8 cellular contexts compared by ENCODE assay signal in genomic region chr7:32427769-32428291, GRCh38.
DNase-seq lines count a peak whose midpoint lies in the region; FAIRE-seq and TF ChIP-seq lines count a peak whose summit lies in the region.

No MANE protein-coding gene starts in this region.

- H2BK15ac ChIP-seq in H1 (ENCODE audit: low read length), result no peak overlapping the region

- no peak overlapping the region for H4K5ac ChIP-seq in H1 (ENCODE audit: insufficient read length, low read depth, low read length)

- peak; percentile 88 for FAIRE-seq in H1 (lab: Jason Lieb, UNC)

- H2BK12ac ChIP-seq in H1 (ENCODE audit: low read depth, low read length), result no peak overlapping the region

- H3K9ac ChIP-seq in H1 (replicated peaks in 1 of 4; ENCODE audit: extremely low read depth in 1 of 4, low read depth in 3 of 4, low read length in 3 of 4), result no peak overlapping the region

- H4K8ac ChIP-seq in H1 (ENCODE audit: extremely low read depth, insufficient read depth, low read length), result no peak overlapping the region

- TF ChIP-seq POLR2A in H1 (IDR thresholded peaks at IDR 0.05; ENCODE audit: control extremely low read depth in 1 of 2, low read depth in 2 of 2, low read length in 2 of 2), result no peak

- H3K4me3 ChIP-seq in AG10803 (ENCODE audit: low read length) (no peak overlapping the region), H1 (ENCODE audit: extremely low read depth in 1 of 4, insufficient read depth in 2 of 4, low read depth in 3 of 4, low read length in 4 of 4) (peak overlapping the region; percentile 24 to 58 (median 48); a peak in 7 of 8 replicates)

- peaks cover 0 to 10% (median 0%) of the 10 kb centered on the region in 4 experiments; a peak in 5 of 7 replicates for H3K4me1 ChIP-seq in H1 (replicated peaks in 1 of 4; ENCODE audit: control insufficient read depth in 3 of 4, insufficient read depth in 4 of 4, low read length in 3 of 4)

- H3K4me1 Mint-ChIP-seq in activated CD4-positive, alpha-beta memory T cell treated with anti-CD3 and anti-CD28 coated beads, Interleukin-2, amount 10 ng/mL, durations not matched to agents 7 days and 5 days, result no peaks in the 10 kb centered on the region
- peaks cover 2% of the 10 kb centered on the region for H3K4me1 Mint-ChIP-seq in mesothelial cell of epicardium

- TF ChIP-seq EP300 in H1 (IDR thresholded peaks at IDR 0.05; ENCODE audit: borderline replicate concordance in 1 of 2, low read depth in 2 of 2, low read length in 2 of 2), result no peak

- H3K36me3 Mint-ChIP-seq in activated CD4-positive, alpha-beta memory T cell treated with anti-CD3 and anti-CD28 coated beads, Interleukin-2, amount 10 ng/mL, durations not matched to agents 7 days and 5 days (ENCODE audit: low read depth), result no peaks in the 10 kb centered on the region
- H3K36me3 Mint-ChIP-seq in mesothelial cell of epicardium, result no peaks in the 10 kb centered on the region

- no peak overlapping the region for H3K27ac Mint-ChIP-seq in activated CD4-positive, alpha-beta memory T cell treated with anti-CD3 and anti-CD28 coated beads, Interleukin-2, amount 10 ng/mL, durations not matched to agents 7 days and 5 days
- no peak overlapping the region for H3K27ac Mint-ChIP-seq in mesothelial cell of epicardium

- H2BK5ac ChIP-seq in H1 (ENCODE audit: low read depth, low read length), result no peak overlapping the region

- no peak overlapping the region for H2BK20ac ChIP-seq in H1 (ENCODE audit: low read length)

- H3K23ac ChIP-seq in H1 (ENCODE audit: insufficient read length), result no peak overlapping the region

- H3K9me3 ChIP-seq in H1 (ENCODE audit: insufficient read depth in 2 of 2, low read depth in 1 of 2, low read length in 1 of 2), result no peaks in the 10 kb centered on the region

- no peak overlapping the region for H2AK5ac ChIP-seq in H1 (ENCODE audit: low read depth, low read length)

- H4K91ac ChIP-seq in H1 (replicated peaks; ENCODE audit: insufficient read length, low read length), result no peak overlapping the region

- no peaks in the 10 kb centered on the region for H3K9me3 Mint-ChIP-seq in activated CD4-positive, alpha-beta memory T cell treated with anti-CD3 and anti-CD28 coated beads, Interleukin-2, amount 10 ng/mL, durations not matched to agents 7 days and 5 days
- H3K9me3 Mint-ChIP-seq in mesothelial cell of epicardium, result no peaks in the 10 kb centered on the region

- DNase-seq in AG10803 (ENCODE audit: low read depth) (peak; percentile 68), GM20000 (ENCODE audit: low spot score) (peak; percentile 81), NCI-H128 (lab: John Stamatoyannopoulos, UW; ENCODE audit: unreplicated experiment) (peak; percentile 41), H1 (ENCODE audit: low read depth in 1 of 2, low spot score in 2 of 2) (peak; percentile 87 to 97), mesothelial cell of epicardium (ENCODE audit: low spot score in 2 of 2, unreplicated experiment in 2 of 2) (peak; percentile 85 to 93), OCI-M2 (lab: John Stamatoyannopoulos, UW; ENCODE audit: unreplicated experiment) (no peak)
- DNase-seq in activated CD4-positive, alpha-beta memory T cell treated with anti-CD3 and anti-CD28 coated beads, Interleukin-2, amount 10 ng/mL, durations not matched to agents 7 days and 5 days, result peak; percentile 67
- peak; percentile 10 to 17 for DNase-seq in stimulated activated CD8-positive, alpha-beta memory T cell treated with anti-CD3 and anti-CD28 coated beads, Interleukin-4, amount 100 ng/mL, for 1 hour (ENCODE audit: low read depth in 2 of 2, low spot score in 1 of 2)

- H3K23me2 ChIP-seq in H1 (ENCODE audit: low read depth, low read length), result peaks cover 8% of the 10 kb centered on the region

- CTCF ChIA-PET in activated CD4-positive, alpha-beta memory T cell treated with anti-CD3 and anti-CD28 coated beads, Interleukin-2, amount 10 ng/mL, durations not matched to agents 7 days and 5 days (lab: Charles Lee), result no interaction called here
- CTCF ChIA-PET in H1 (lab: Charles Lee; ENCODE audit: partially characterized antibody), result interaction anchor here (0.6 to 2.6 kb wide), 11 partner anchors 12 to 217 kb away, joined by 3 to 11 read pairs (median 4); no protein-coding TSS in a partner anchor

- H2BK120ac ChIP-seq in H1 (replicated peaks; ENCODE audit: low read depth, low read length), result no peak overlapping the region

- no peak overlapping the region for H2AFZ ChIP-seq in H1 (ENCODE audit: low read length)

- no peak overlapping the region for H3K18ac ChIP-seq in H1 (ENCODE audit: extremely low read depth, low read length)

- H3K27me3 ChIP-seq in H1 (replicated peaks in 1 of 4; ENCODE audit: control insufficient read depth in 3 of 4, extremely low read depth in 1 of 4, insufficient read depth in 3 of 4, low read length in 3 of 4), result peaks cover 13 to 44% (median 23%) of the 10 kb centered on the region in 4 experiments

- no peak overlapping the region for H3K4me3 Mint-ChIP-seq in activated CD4-positive, alpha-beta memory T cell treated with anti-CD3 and anti-CD28 coated beads, Interleukin-2, amount 10 ng/mL, durations not matched to agents 7 days and 5 days
- H3K4me3 Mint-ChIP-seq in mesothelial cell of epicardium, result no peak overlapping the region

- no peak overlapping the region for H3K14ac ChIP-seq in H1 (ENCODE audit: insufficient read length)

- H3K36me3 ChIP-seq in H1 (ENCODE audit: control insufficient read depth in 2 of 4, insufficient read depth in 4 of 4, low read length in 3 of 4), result no peaks in the 10 kb centered on the region

- peak in 1 of 2 experiments; percentile 37; a peak in 2 of 4 replicates for TF ChIP-seq RAD21 in H1 (IDR thresholded peaks at IDR 0.05 in 1 of 2, conservative IDR thresholded peaks at IDR 0.05 in 1 of 2; ENCODE audit: low read depth in 2 of 2, low read length in 2 of 2)

- H3K4ac ChIP-seq in H1 (replicated peaks; ENCODE audit: insufficient read length, low read depth, low read length), result no peak overlapping the region

- no peaks in the 10 kb centered on the region for H3K79me1 ChIP-seq in H1 (ENCODE audit: low read depth, low read length)

- 1% methylated on average over 33 of the region's 48 CpGs; no CpG with 5 or more reads in 1 of the 2 experiments for WGBS in H1 (ENCODE audit: extremely low coverage in 1 of 2, insufficient coverage in 1 of 2, insufficient read length in 1 of 2, insufficient replicate concordance in 2 of 2, low coverage in 1 of 2, low lambda C conversion rate in 2 of 2, missing lambda C conversion rate in 1 of 2), 2 experiments

- POLR2A ChIA-PET in activated CD4-positive, alpha-beta memory T cell treated with anti-CD3 and anti-CD28 coated beads, Interleukin-2, amount 10 ng/mL, durations not matched to agents 7 days and 5 days (lab: Charles Lee), result no interaction called here
- POLR2A ChIA-PET in H1 (lab: Charles Lee; ENCODE audit: partially characterized antibody), result interaction anchor here (0.5 to 1.2 kb wide), 4 partner anchors 13 to 478 kb away, joined by 3 to 4 read pairs (median 3); no protein-coding TSS in a partner anchor

- TF ChIP-seq CTCF in AG10803 (conservative IDR thresholded peaks at IDR 0.05; ENCODE audit: low read length) (peak; percentile 49), GM20000 (IDR thresholded peaks at IDR 0.05; ENCODE audit: extremely low read depth, missing control alignments) (no peak), H1 (IDR thresholded peaks at IDR 0.05; ENCODE audit: control extremely low read depth in 1 of 3, insufficient read depth in 1 of 3, low read depth in 1 of 3, low read length in 3 of 3) (peak; percentile 43 to 70 (median 47)), mesothelial cell of epicardium (IDR thresholded peaks at IDR 0.05; ENCODE audit: unreplicated experiment) (no peak)

- peaks cover 19% of the 10 kb centered on the region for H3K27me3 Mint-ChIP-seq in activated CD4-positive, alpha-beta memory T cell treated with anti-CD3 and anti-CD28 coated beads, Interleukin-2, amount 10 ng/mL, durations not matched to agents 7 days and 5 days
- peaks cover 79% of the 10 kb centered on the region for H3K27me3 Mint-ChIP-seq in mesothelial cell of epicardium (ENCODE audit: low read depth)

- no peaks in the 10 kb centered on the region for H3K79me2 ChIP-seq in H1 (ENCODE audit: control insufficient read depth in 1 of 2, insufficient read depth in 2 of 2, low read length in 2 of 2)

- H3K4me2 ChIP-seq in H1 (ENCODE audit: insufficient read depth in 1 of 2, low read depth in 2 of 2, low read length in 2 of 2), result peak overlapping the region; percentile 80 to 87

- no peak overlapping the region for H3K56ac ChIP-seq in H1 (replicated peaks; ENCODE audit: insufficient read length, low read depth, low read length)

- no peak overlapping the region for H3K27ac ChIP-seq in H1 (ENCODE audit: low read depth, low read length)

- no peaks in the 10 kb centered on the region for H4K20me1 ChIP-seq in H1 (replicated peaks in 1 of 2; ENCODE audit: control insufficient read depth in 1 of 2, insufficient read depth in 2 of 2, low read length in 2 of 2)

TF ChIP-seq in H1, 55 proteins besides CTCF, POLR2A, EP300 and RAD21 (continues in another document):
- peak; percentile 72 for TF ChIP-seq CREB1 (IDR thresholded peaks at IDR 0.05)
- TF ChIP-seq TAF7 (optimal IDR thresholded peaks at IDR 0.05; ENCODE audit: borderline replicate concordance, low read depth, low read length), result peak; percentile 31
- TF ChIP-seq GTF2F1 (IDR thresholded peaks at IDR 0.05; ENCODE audit: borderline replicate concordance, low read depth, low read length), result no peak
- peak; percentile 97 for TF ChIP-seq SAP30 (IDR thresholded peaks at IDR 0.05; ENCODE audit: insufficient read depth, insufficient replicate concordance, low read length)
- TF ChIP-seq SP2 (IDR thresholded peaks at IDR 0.05; ENCODE audit: low read length), result no peak
- TF ChIP-seq E2F6 (IDR thresholded peaks at IDR 0.05), result peak; percentile 48; the same call in 1 of the 2 replicates
- TF ChIP-seq CBX8 (IDR thresholded peaks at IDR 0.05; ENCODE audit: borderline replicate concordance, low read depth, low read length), result no peak
- peak; percentile 94 to 99; a peak in 3 of 4 replicates for TF ChIP-seq SIN3A (conservative IDR thresholded peaks at IDR 0.05 in 1 of 2, IDR thresholded peaks at IDR 0.05 in 1 of 2; ENCODE audit: low read depth in 1 of 2, low read length in 2 of 2)
- peak; percentile 46 for TF ChIP-seq ASH2L (IDR thresholded peaks at IDR 0.05; ENCODE audit: low read length)
- TF ChIP-seq GABPA (IDR thresholded peaks at IDR 0.05; ENCODE audit: borderline replicate concordance, insufficient read depth, low read length), result peak; percentile 4; the same call in 1 of the 2 replicates
- no peak for TF ChIP-seq BCL11A (IDR thresholded peaks at IDR 0.05; ENCODE audit: low read depth in 2 of 2, low read length in 2 of 2)
- peak; percentile 90 for TF ChIP-seq MAX (IDR thresholded peaks at IDR 0.05)

Comparison
In these comparisons a context has a peak if more than half of its experiments do, and no peak if none do; other contexts are left out.
1. CTCF ChIP-seq: peak in AG10803 (single experiment) and H1 (3 of 3); none in GM20000 (single experiment) and mesothelial cell of epicardium (single experiment).